25 cellular contexts compared by ENCODE assay signal in genomic region chr18:22276334-22276713, GRCh38.
"Had no signal": no experiment of that assay in that cellular context is flagged by ENCODE, and none has a peak within 500 bp of the region (broad histone marks: within the 10 kb centered on the region; RNA-seq: fewer than 3 reads in every experiment).

No MANE protein-coding gene starts in this region.

- H3K27me3 ChIP-seq: left lung, stomach, testis had no signal

- FAIRE-seq: colon, islet of Langerhans, small intestine had no signal

- H3K9me3 Mint-ChIP-seq: activated CD4-positive, alpha-beta memory T cell treated with anti-CD3 and anti-CD28 coated beads for 36 hours; neural crest cell; stimulated activated effector memory CD8-positive, alpha-beta T cell treated with anti-CD3 and anti-CD28 coated beads, Interleukin-12 subunit alpha, Interleukin-12 subunit beta, amount 100 ng/mL, for 72 hours; type B pancreatic cell had no signal

- H3K4me3 ChIP-seq: esophagus squamous epithelium, left lung, mucosa of descending colon, stomach, testis had no signal

- ATAC-seq: activated CD8-positive, alpha-beta memory T cell treated with anti-CD3 and anti-CD28 coated beads, Interleukin-2, amount 10 ng/mL, durations not matched to agents 7 days and 5 days; left lung; mucosa of descending colon; stimulated activated effector memory CD8-positive, alpha-beta T cell treated with anti-CD3 and anti-CD28 coated beads, Interleukin-12 subunit alpha, Interleukin-12 subunit beta, amount 100 ng/mL, for 72 hours; WTC11 had no signal

- H3K9me3 ChIP-seq: left lung, mucosa of descending colon, testis had no signal

- H3K36me3 ChIP-seq: esophagus squamous epithelium, left lung, stomach had no signal

- H3K4me1 ChIP-seq: esophagus squamous epithelium, stomach, testis had no signal

- H3K4me1 Mint-ChIP-seq: activated CD8-positive, alpha-beta memory T cell treated with anti-CD3 and anti-CD28 coated beads, Interleukin-2, amount 10 ng/mL, durations not matched to agents 7 days and 5 days; activated naive CD8-positive, alpha-beta T cell treated with anti-CD3 and anti-CD28 coated beads for 36 hours; brain; memory B cell; naive B cell; WTC11 had no signal

- H3K4me3 Mint-ChIP-seq: activated CD4-positive, alpha-beta memory T cell treated with anti-CD3 and anti-CD28 coated beads for 36 hours; activated CD8-positive, alpha-beta memory T cell treated with anti-CD3 and anti-CD28 coated beads, Interleukin-2, amount 10 ng/mL, durations not matched to agents 7 days and 5 days; activated naive CD8-positive, alpha-beta T cell treated with anti-CD3 and anti-CD28 coated beads for 36 hours; brain; memory B cell; naive B cell; neural crest cell; stimulated activated effector memory CD8-positive, alpha-beta T cell treated with anti-CD3 and anti-CD28 coated beads, Interleukin-12 subunit alpha, Interleukin-12 subunit beta, amount 100 ng/mL, for 72 hours; T-helper 2 cell treated with Interferon-gamma antibody and Interleukin-4, amounts not matched to agents 5 μg/mL and 100 μg/mL, for 36 hours; type B pancreatic cell; WTC11 had no signal

- H3K36me3 Mint-ChIP-seq: activated CD4-positive, alpha-beta memory T cell treated with anti-CD3 and anti-CD28 coated beads for 36 hours; activated CD8-positive, alpha-beta memory T cell treated with anti-CD3 and anti-CD28 coated beads, Interleukin-2, amount 10 ng/mL, durations not matched to agents 7 days and 5 days; activated naive CD8-positive, alpha-beta T cell treated with anti-CD3 and anti-CD28 coated beads for 36 hours; brain; memory B cell; stimulated activated effector memory CD8-positive, alpha-beta T cell treated with anti-CD3 and anti-CD28 coated beads, Interleukin-12 subunit alpha, Interleukin-12 subunit beta, amount 100 ng/mL, for 72 hours; type B pancreatic cell; WTC11 had no signal

- H3K27ac Mint-ChIP-seq: activated CD4-positive, alpha-beta memory T cell treated with anti-CD3 and anti-CD28 coated beads for 36 hours; activated CD8-positive, alpha-beta memory T cell treated with anti-CD3 and anti-CD28 coated beads, Interleukin-2, amount 10 ng/mL, durations not matched to agents 7 days and 5 days; activated naive CD8-positive, alpha-beta T cell treated with anti-CD3 and anti-CD28 coated beads for 36 hours; brain; memory B cell; naive B cell; progenitor cell of endocrine pancreas; stimulated activated effector memory CD8-positive, alpha-beta T cell treated with anti-CD3 and anti-CD28 coated beads, Interleukin-12 subunit alpha, Interleukin-12 subunit beta, amount 100 ng/mL, for 72 hours; T-helper 2 cell treated with Interferon-gamma antibody and Interleukin-4, amounts not matched to agents 5 μg/mL and 100 μg/mL, for 36 hours; type B pancreatic cell; WTC11 had no signal

- H3K27ac ChIP-seq: stomach, testis had no signal

- H3K27me3 Mint-ChIP-seq: activated CD4-positive, alpha-beta memory T cell treated with anti-CD3 and anti-CD28 coated beads for 36 hours; activated CD8-positive, alpha-beta memory T cell treated with anti-CD3 and anti-CD28 coated beads, Interleukin-2, amount 10 ng/mL, durations not matched to agents 7 days and 5 days; activated naive CD8-positive, alpha-beta T cell treated with anti-CD3 and anti-CD28 coated beads for 36 hours; memory B cell had no signal

- DNase-seq: activated CD4-positive, alpha-beta memory T cell treated with anti-CD3 and anti-CD28 coated beads for 36 hours; activated CD4-positive, alpha-beta T cell treated with anti-CD3 and anti-CD28 coated beads for 4 hours; activated CD8-positive, alpha-beta memory T cell treated with anti-CD3 and anti-CD28 coated beads, Interleukin-2, amount 10 ng/mL, durations not matched to agents 7 days and 5 days; activated naive CD4-positive, alpha-beta T cell; activated naive CD8-positive, alpha-beta T cell treated with anti-CD3 and anti-CD28 coated beads for 36 hours; central memory CD4-positive, alpha-beta T cell; esophagus squamous epithelium; hippocampal formation; left lung; mucosa of descending colon; naive B cell; small intestine; stimulated activated CD4-positive, alpha-beta T cell treated with anti-CD3 and anti-CD28 coated beads, Interleukin-4, amount 100 ng/mL, for 1 hour; stomach; testis had no signal
